1 cellular context compared by ENCODE assay signal in the genomic region with DNA sequence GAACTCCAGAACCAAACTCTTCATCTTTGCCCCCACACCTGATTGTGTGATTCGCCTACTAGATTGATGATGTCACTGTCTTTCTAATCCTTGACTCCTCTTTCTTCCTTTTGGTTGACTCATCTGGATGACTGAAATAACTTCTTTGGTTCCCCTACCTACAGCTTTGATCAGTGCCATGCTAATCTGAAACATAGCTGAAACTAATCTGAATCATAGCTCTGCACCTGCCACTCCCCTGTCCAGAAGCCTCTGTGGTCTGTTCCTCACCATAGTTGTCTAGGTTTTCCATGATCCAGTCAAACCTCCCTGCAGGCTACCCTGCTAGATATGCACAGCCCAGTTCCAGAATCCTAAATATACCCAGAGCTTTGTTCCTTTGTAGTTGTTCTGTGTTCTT.
TF ChIP-seq lines count a peak whose summit lies in the region.

No MANE protein-coding gene starts in this region.

TF ChIP-seq in HepG2, 621 proteins besides CTCF, POLR2A, EP300 and RAD21 (continued from another document):
- TF ChIP-seq, protein P1, sequence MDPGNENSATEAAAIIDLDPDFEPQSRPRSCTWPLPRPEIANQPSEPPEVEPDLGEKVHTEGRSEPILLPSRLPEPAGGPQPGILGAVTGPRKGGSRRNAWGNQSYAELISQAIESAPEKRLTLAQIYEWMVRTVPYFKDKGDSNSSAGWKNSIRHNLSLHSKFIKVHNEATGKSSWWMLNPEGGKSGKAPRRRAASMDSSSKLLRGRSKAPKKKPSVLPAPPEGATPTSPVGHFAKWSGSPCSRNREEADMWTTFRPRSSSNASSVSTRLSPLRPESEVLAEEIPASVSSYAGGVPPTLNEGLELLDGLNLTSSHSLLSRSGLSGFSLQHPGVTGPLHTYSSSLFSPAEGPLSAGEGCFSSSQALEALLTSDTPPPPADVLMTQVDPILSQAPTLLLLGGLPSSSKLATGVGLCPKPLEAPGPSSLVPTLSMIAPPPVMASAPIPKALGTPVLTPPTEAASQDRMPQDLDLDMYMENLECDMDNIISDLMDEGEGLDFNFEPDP (CRISPR knock-in tag; conservative IDR thresholded peaks at IDR 0.05) = no peak
- peak; percentile 65; the same call in 1 of the 2 replicates for TF ChIP-seq ATF7 (IDR thresholded peaks at IDR 0.05)
- TF ChIP-seq ATF7 (CRISPR knock-in tag; IDR thresholded peaks at IDR 0.05) = no peak
